ENCODE assay signal across 7 cellular contexts in genomic region chr6:88695936-88696335, GRCh38.
"Had no signal": no experiment of that assay in that cellular context is flagged by ENCODE, and none has a peak within 500 bp of the region (broad histone marks: within the 10 kb centered on the region; RNA-seq: fewer than 3 reads in every experiment).

No MANE protein-coding gene starts in this region.

- H2AFZ ChIP-seq: GM23248 had no signal

- FAIRE-seq: H54 had no signal

- H3K27ac ChIP-seq: GM23248, HL-60 had no signal

- DNase-seq: GM23248, GOT3, H9, HCEC 1CT, KG1 had no signal

- H3K9ac ChIP-seq: GM23248 had no signal

- H3K4me3 ChIP-seq: GM23248 had no signal
